15 cellular contexts compared by ENCODE assay signal in genomic region chr20:897436-897835, GRCh38. TPM values are rescaled to one million over a fixed set of nuclear protein-coding genes. Genes with fewer than 3 reads are reported as not detected.
"Had no signal": no experiment of that assay in that cellular context is flagged by ENCODE, and none has a peak within 500 bp of the region (broad histone marks: within the 10 kb centered on the region; RNA-seq: fewer than 3 reads in every experiment).

No MANE protein-coding gene starts in this region.

RNA-seq across cellular contexts. Expression of gene ANGPT4, which starts 18.7 kb away (rescaled TPM):
- total RNA-seq: activated B cell treated with CpG ODN at 0.5 μM for 24 hours; activated CD4-positive, alpha-beta memory T cell treated with anti-CD3 and anti-CD28 coated beads for 36 hours; activated CD4-positive, alpha-beta T cell treated with anti-CD3 and anti-CD28 coated beads, Interleukin-2, amount 10 ng/mL, durations not matched to agents 24 days and 14 days; activated CD8-positive, alpha-beta memory T cell treated with anti-CD3 and anti-CD28 coated beads for 36 hours; activated CD8-positive, alpha-beta T cell treated with anti-CD3 and anti-CD28 coated beads for 36 hours; activated naive CD4-positive, alpha-beta T cell treated with anti-CD3 and anti-CD28 coated beads for 36 hours; activated naive CD8-positive, alpha-beta T cell treated with anti-CD3 and anti-CD28 coated beads for 36 hours; activated T-cell treated with anti-CD3 and anti-CD28 coated beads, Interleukin-2, amount 50 U/mL, for 4 hours; activated T-cell treated with anti-CD3 and anti-CD28 coated beads, Interleukin-2, amount 50 U/mL, for 72 hours; activated T-helper 1 cell treated with anti-CD3 and anti-CD28 coated beads, Interleukin-12 subunit alpha, Interleukin-12 subunit beta, Interleukin-2, Interleukin-4 antibody, amounts not matched to agents 30 ng/mL and 10 ng/mL and 1 ng/mL, durations not matched to agents 14 hours and 24 hours and 36 hours; bronchial epithelial cell; T-cell; T-helper 1 cell treated with Interleukin-12 subunit alpha and Interleukin-12 subunit beta and Interleukin-4 antibody, amounts not matched to agents 30 ng/mL and 1 ng/mL, for 36 hours; T-helper 17 cell; T-helper 2 cell treated with Interferon-gamma antibody and Interleukin-4, amounts not matched to agents 100 ng/mL and 5 ng/mL, for 36 hours had no signal
